ENCODE assay signal across 10 cellular contexts in the genomic region with DNA sequence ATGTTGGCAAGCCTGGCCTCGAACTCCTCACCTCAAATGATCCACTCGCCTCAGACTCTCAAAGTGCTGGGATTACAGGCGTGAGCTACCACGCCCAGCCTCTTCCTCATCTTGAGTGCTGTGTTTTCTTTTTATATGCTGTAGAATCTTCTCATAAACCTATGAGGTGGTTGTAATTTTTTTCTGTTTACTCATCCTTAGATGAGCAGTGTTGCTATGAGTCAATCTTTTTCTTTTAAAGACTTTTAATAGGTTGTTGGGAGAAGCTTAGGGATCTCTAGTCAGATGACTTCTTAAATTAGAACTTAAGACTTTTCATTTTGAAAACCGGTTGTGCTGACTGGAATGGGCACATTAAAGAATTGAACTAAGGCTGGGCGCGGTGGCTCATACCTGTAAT. TPM values are rescaled to one million over a fixed set of nuclear protein-coding genes. Genes with fewer than 3 reads are reported as not detected.
A peak's percentile ranks its signal among the peaks of the same experiment; 100 is the strongest.
DNase-seq lines count a peak whose midpoint lies in the region; ATAC-seq and TF ChIP-seq lines count a peak whose summit lies in the region.
"Had no signal": no experiment of that assay in that cellular context is flagged by ENCODE, and none has a peak within 500 bp of the region (broad histone marks: within the 10 kb centered on the region; RNA-seq: fewer than 3 reads in every experiment).

No MANE protein-coding gene starts in this region.

- H3K27ac Mint-ChIP-seq in activated CD4-positive, alpha-beta T cell treated with anti-CD3 and anti-CD28 coated beads, Interleukin-2, amount 10 ng/mL, durations not matched to agents 7 days and 5 days, result peak overlapping the region; percentile 80
- peak overlapping the region; percentile 70 for H3K27ac Mint-ChIP-seq in chondrocyte (ENCODE audit: unreplicated experiment)

- no peaks in the 10 kb centered on the region for H3K79me2 ChIP-seq in PC-9 (ENCODE audit: low read depth)

- TF ChIP-seq CTCF in PC-9 (conservative IDR thresholded peaks at IDR 0.05) (no peak), chondrocyte (IDR thresholded peaks at IDR 0.05) (no peak), upper lobe of left lung (IDR thresholded peaks at IDR 0.05) (no peak)

- POLR2A ChIA-PET in activated CD4-positive, alpha-beta T cell treated with anti-CD3 and anti-CD28 coated beads, Interleukin-2, amount 10 ng/mL, durations not matched to agents 7 days and 5 days (lab: Charles Lee), result no interaction called here
- POLR2A ChIA-PET in PC-9 (lab: Charles Lee; ENCODE audit: unreplicated experiment), result interaction anchor here (0.7 kb wide), 1 partner anchor 29 kb away, joined by 3 read pairs; no protein-coding TSS in a partner anchor

- no peak overlapping the region for H3K4me2 ChIP-seq in PC-9
- H3K4me2 ChIP-seq: BLaER1 had no signal

- peaks cover 11% of the 10 kb centered on the region for H3K9me3 Mint-ChIP-seq in activated CD4-positive, alpha-beta T cell treated with anti-CD3 and anti-CD28 coated beads, Interleukin-2, amount 10 ng/mL, durations not matched to agents 7 days and 5 days
- H3K9me3 Mint-ChIP-seq in chondrocyte (ENCODE audit: low read depth), result no peaks in the 10 kb centered on the region

- H3K4me3 ChIP-seq in PC-9 (no peak overlapping the region), upper lobe of left lung (no peak overlapping the region)
- H3K4me3 ChIP-seq: BLaER1 had no signal

- 92% methylated on average over 7 of the region's 7 CpGs for WGBS in upper lobe of left lung, 2 donors

- no peak for DNase-seq in activated CD4-positive, alpha-beta T cell treated with anti-CD3 and anti-CD28 coated beads, Interleukin-2, amount 10 ng/mL, durations not matched to agents 7 days and 5 days
- DNase-seq in activated CD4-positive, alpha-beta T cell treated with anti-CD3 and anti-CD28 coated beads, Interleukin-2, amount 50 U/mL, for 48 hours, result no peak
- DNase-seq in PC-9 (peak; percentile 51 to 95), chondrocyte (ENCODE audit: low spot score) (no peak), renal cortical epithelial cell (ENCODE audit: low read depth) (peak; percentile 89), upper lobe of left lung (no peak), NCI-H1417 (lab: John Stamatoyannopoulos, UW) (no peak), UCSD-AML1 (lab: John Stamatoyannopoulos, UW; ENCODE audit: unreplicated experiment) (no peak)
- DNase-seq: NCI-H524 had no signal

- peak overlapping the region; percentile 75 for H3K27ac ChIP-seq in PC-9
- H3K27ac ChIP-seq in upper lobe of left lung, result no peak overlapping the region
- H3K27ac ChIP-seq: BLaER1 had no signal

- H3K27me3 ChIP-seq in PC-9 (ENCODE audit: insufficient read depth, low read depth), result no peaks in the 10 kb centered on the region
- H3K27me3 ChIP-seq in upper lobe of left lung, result no peaks in the 10 kb centered on the region
- H3K27me3 ChIP-seq: BLaER1 had no signal

- no peak overlapping the region for H3K4me3 Mint-ChIP-seq in activated CD4-positive, alpha-beta T cell treated with anti-CD3 and anti-CD28 coated beads, Interleukin-2, amount 10 ng/mL, durations not matched to agents 7 days and 5 days
- H3K4me3 Mint-ChIP-seq in chondrocyte (ENCODE audit: unreplicated experiment), result no peak overlapping the region

- H4K20me1 ChIP-seq in PC-9 (ENCODE audit: insufficient read depth), result no peaks in the 10 kb centered on the region
- H4K20me1 ChIP-seq: BLaER1 had no signal

- peaks cover 56% of the 10 kb centered on the region for H3K4me1 Mint-ChIP-seq in activated CD4-positive, alpha-beta T cell treated with anti-CD3 and anti-CD28 coated beads, Interleukin-2, amount 10 ng/mL, durations not matched to agents 7 days and 5 days
- peaks cover 7% of the 10 kb centered on the region for H3K4me1 Mint-ChIP-seq in chondrocyte (ENCODE audit: low read depth)

- no peaks in the 10 kb centered on the region for H3K9me2 ChIP-seq in PC-9 (ENCODE audit: insufficient read depth)

- no peak for ATAC-seq in upper lobe of left lung (ENCODE audit: low FRiP score in 2 of 2)

- TF ChIP-seq EP300 in upper lobe of left lung (IDR thresholded peaks at IDR 0.05), result no peak

- H3K4me1 ChIP-seq in PC-9 (replicated peaks; ENCODE audit: insufficient read depth), result peaks cover 19% of the 10 kb centered on the region
- H3K4me1 ChIP-seq in upper lobe of left lung, result peaks cover 0 to 5% (median 0%) of the 10 kb centered on the region in 4 donors

- no peak overlapping the region for H2AFZ ChIP-seq in PC-9

- H3K36me3 ChIP-seq in PC-9 (ENCODE audit: low read depth) (no peaks in the 10 kb centered on the region), upper lobe of left lung (no peaks in the 10 kb centered on the region)
- H3K36me3 ChIP-seq: BLaER1 had no signal

- H3K9me3 ChIP-seq in PC-9 (ENCODE audit: insufficient read depth, low read depth), result no peaks in the 10 kb centered on the region
- no peaks in the 10 kb centered on the region for H3K9me3 ChIP-seq in upper lobe of left lung
- H3K9me3 ChIP-seq: BLaER1 had no signal

- H3K27me3 Mint-ChIP-seq in activated CD4-positive, alpha-beta T cell treated with anti-CD3 and anti-CD28 coated beads, Interleukin-2, amount 10 ng/mL, durations not matched to agents 7 days and 5 days, result no peaks in the 10 kb centered on the region
- no peaks in the 10 kb centered on the region for H3K27me3 Mint-ChIP-seq in chondrocyte (ENCODE audit: low read depth)

- CTCF ChIA-PET in activated CD4-positive, alpha-beta T cell treated with anti-CD3 and anti-CD28 coated beads, Interleukin-2, amount 10 ng/mL, durations not matched to agents 7 days and 5 days (lab: Charles Lee), result interaction anchor here (0.6 to 1.4 kb wide), 6 partner anchors 8 to 72 kb away, joined by 3 to 5 read pairs (median 4); no protein-coding TSS in a partner anchor
- CTCF ChIA-PET in PC-9 (lab: Charles Lee), result interaction anchor here (0.6 to 0.7 kb wide), 3 partner anchors 22 to 70 kb away, joined by 3 to 7 read pairs (median 4); no protein-coding TSS in a partner anchor

- H3F3A ChIP-seq in PC-9 (ENCODE audit: insufficient read depth, low read depth), result peaks cover 27% of the 10 kb centered on the region

- H3K36me3 Mint-ChIP-seq in activated CD4-positive, alpha-beta T cell treated with anti-CD3 and anti-CD28 coated beads, Interleukin-2, amount 10 ng/mL, durations not matched to agents 7 days and 5 days (ENCODE audit: low read depth), result peaks cover 16% of the 10 kb centered on the region
- H3K36me3 Mint-ChIP-seq in chondrocyte (ENCODE audit: low read depth), result no peaks in the 10 kb centered on the region

- intact Hi-C loops in PC-9 (cut with micrococcal nuclease; ENCODE audit: unreplicated experiment), result no loop called here

- no peak for TF ChIP-seq POLR2A in upper lobe of left lung (IDR thresholded peaks at IDR 0.05)

- BruUV-seq in PC-9 (replicated peaks; lab: Mats Ljungman, UMichigan), result no TSS peak

RNA-seq across cellular contexts. Expression of gene AAK1, which starts 8.7 kb away (rescaled TPM):
- 100 to 1,000 TPM; 119 to 121 TPM for total RNA-seq in activated CD4-positive, alpha-beta T cell treated with anti-CD3 and anti-CD28 coated beads, Interleukin-2, amount 10 ng/mL, durations not matched to agents 7 days and 5 days
- total RNA-seq in PC-9 (2021) (50.3 and 66.6 TPM in 2 replicates), chondrocyte (78.5 to 97.5 TPM (median 97.2 TPM) in 3 replicates), renal cortical epithelial cell (12.9 and 70.6 TPM in 2 replicates), upper lobe of left lung (100 to 1,000 TPM in 1 of 6 donors, 10 to 100 TPM in 5; 45.1 to 105 (median 58.8) TPM)

Comparison
In these comparisons a context has a peak if more than half of its experiments do, and no peak if none do; other contexts are left out.
1. DNase-seq: peak in PC-9 (2 of 2) and renal cortical epithelial cell (single experiment); none in activated CD4-positive, alpha-beta T cell treated with anti-CD3 and anti-CD28 coated beads, Interleukin-2, amount 10 ng/mL, durations not matched to agents 7 days and 5 days (single experiment), activated CD4-positive, alpha-beta T cell treated with anti-CD3 and anti-CD28 coated beads, Interleukin-2, amount 50 U/mL, for 48 hours (0 of 2), chondrocyte (single experiment), upper lobe of left lung (0 of 2), NCI-H1417 (0 of 3) and UCSD-AML1 (single experiment).